13 cellular contexts compared by ENCODE assay signal in the genomic region with DNA sequence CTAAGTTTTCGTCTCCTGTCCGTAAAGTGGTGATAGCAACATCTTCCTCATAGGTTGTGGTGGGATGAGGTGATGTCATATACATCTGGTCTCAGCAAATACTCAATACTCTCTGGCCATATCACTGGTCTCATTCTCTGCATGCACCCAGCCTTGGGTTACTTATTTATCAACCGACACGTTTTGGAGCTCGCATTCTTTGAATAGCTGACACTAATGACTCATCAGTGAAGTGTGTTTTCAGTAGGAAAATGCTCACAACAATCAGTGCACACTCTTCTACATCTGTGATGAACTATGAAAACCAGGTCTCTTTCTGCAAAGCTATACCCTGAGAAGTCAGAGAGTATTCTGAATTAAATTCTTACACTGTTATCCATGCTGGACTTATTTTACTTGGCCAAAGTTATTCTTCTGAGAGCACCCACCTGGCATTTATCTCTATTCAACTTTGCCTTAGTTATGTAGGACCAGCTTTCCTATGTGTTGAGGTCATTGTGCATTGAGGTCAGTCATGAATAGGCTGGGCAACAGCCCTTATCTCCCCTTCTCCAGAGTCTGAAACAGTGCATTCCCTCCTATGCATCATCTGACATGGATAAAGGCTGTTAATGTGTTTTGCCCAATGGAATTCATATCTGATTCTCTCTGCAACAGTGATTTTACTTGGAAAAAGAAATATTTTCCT. TPM values are rescaled to one million over a fixed set of nuclear protein-coding genes. Genes with fewer than 3 reads are reported as not detected.
DNase-seq lines count a peak whose midpoint lies in the region; ATAC-seq, FAIRE-seq and TF ChIP-seq lines count a peak whose summit lies in the region.
"Had no signal": no experiment of that assay in that cellular context is flagged by ENCODE, and none has a peak within 500 bp of the region (broad histone marks: within the 10 kb centered on the region; RNA-seq: fewer than 3 reads in every experiment).

No MANE protein-coding gene starts in this region.

- H3K27me3 Mint-ChIP-seq in endodermal cell (ENCODE audit: insufficient read depth) = peaks cover 2% of the 10 kb centered on the region

- no peak for TF ChIP-seq CTCF in endodermal cell (conservative IDR thresholded peaks at IDR 0.05)

- FAIRE-seq in GM18507 (lab: Jason Lieb, UNC) (peak; percentile 24), GM12892 (lab: Jason Lieb, UNC) (no peak)
- FAIRE-seq: H54 had no signal

- 66 to 67% methylated on average over 4 to 5 of the region's 5 CpGs for WGBS in endodermal cell (ENCODE audit: insufficient coverage in 1 of 2, insufficient read length in 1 of 2), 2 experiments

- no peaks in the 10 kb centered on the region for H3K36me3 Mint-ChIP-seq in endodermal cell (ENCODE audit: low read depth)
- H3K36me3 Mint-ChIP-seq: IgD-negative memory B cell had no signal

- peaks cover 9% of the 10 kb centered on the region for H3K4me1 Mint-ChIP-seq in endodermal cell
- H3K4me1 Mint-ChIP-seq: IgD-negative memory B cell had no signal

- no peaks in the 10 kb centered on the region for H3K36me3 ChIP-seq in endodermal cell (ENCODE audit: control insufficient read depth, insufficient read depth, low read length)

- no peak overlapping the region for H3K4me3 ChIP-seq in endodermal cell (ENCODE audit: low read length)

- no peaks in the 10 kb centered on the region for H3K9me3 Mint-ChIP-seq in endodermal cell
- H3K9me3 Mint-ChIP-seq: IgD-negative memory B cell had no signal

- no peaks in the 10 kb centered on the region for H3K27me3 ChIP-seq in endodermal cell (ENCODE audit: control insufficient read depth, insufficient read depth, low read length, poor library complexity, severe bottlenecking)

- DNase-seq in GM18507 (ENCODE audit: extremely low spot score, insufficient read length, low read depth) (no peak), endodermal cell (no peak), mucosa of gallbladder (ENCODE audit: low spot score) (peak; percentile 65), GM12892 (ENCODE audit: insufficient read length) (no peak), DMS79 (lab: John Stamatoyannopoulos, UW) (no peak), NCI-H1105 (lab: John Stamatoyannopoulos, UW) (no peak)
- DNase-seq in activated CD4-positive, alpha-beta T cell treated with anti-CD3 and anti-CD28 coated beads, Interleukin-2, amount 50 U/mL, for 1 hour = no peak
- DNase-seq: activated gamma-delta T cell treated with Interleukin-2 at 50 U/mL for 16 hours, NCI-H524 treated with DMSO at 0.1 percent for 48 hours had no signal

- H3K27ac ChIP-seq in endodermal cell (ENCODE audit: low read depth, low read length) = no peak overlapping the region
- H3K27ac ChIP-seq: epithelial cell of prostate had no signal

- no peak for TF ChIP-seq POLR2A in GM12892 (IDR thresholded peaks at IDR 0.05; ENCODE audit: low read depth, low read length)

- H3K9me3 ChIP-seq in endodermal cell (ENCODE audit: control insufficient read depth, low read length) = no peaks in the 10 kb centered on the region

- H3K9ac ChIP-seq in endodermal cell (ENCODE audit: extremely low read depth, low read length, poor library complexity, severe bottlenecking) = no peak overlapping the region

- ATAC-seq in HG03432 (IDR thresholded peaks at IDR 0.05; ENCODE audit: unreplicated experiment) = peak; percentile 72

- no peak overlapping the region for H3K4me3 Mint-ChIP-seq in endodermal cell
- H3K4me3 Mint-ChIP-seq: IgD-negative memory B cell had no signal

- peak overlapping the region; percentile 57 for H3K27ac Mint-ChIP-seq in endodermal cell
- H3K27ac Mint-ChIP-seq: IgD-negative memory B cell had no signal

- no peaks in the 10 kb centered on the region for H3K4me1 ChIP-seq in endodermal cell (ENCODE audit: control insufficient read depth, insufficient read depth, low read length)

RNA-seq across cellular contexts. Expression of gene DHX15, which starts 58.7 kb away (rescaled TPM):
- 100 to 1,000 TPM; 193 to 195 TPM for total RNA-seq in endodermal cell
- polyA plus RNA-seq in endodermal cell (2013, experiment 1 of 2) = 181 TPM
- polyA plus RNA-seq in endodermal cell (2013, experiment 2 of 2) = 165 TPM
- 84.5 TPM for total RNA-seq in mucosa of gallbladder
- polyA plus RNA-seq in GM12892 (2012; ENCODE audit: missing spikeins) = 148 TPM
